ENCODE assay signal across 1 cellular context in the genomic region with DNA sequence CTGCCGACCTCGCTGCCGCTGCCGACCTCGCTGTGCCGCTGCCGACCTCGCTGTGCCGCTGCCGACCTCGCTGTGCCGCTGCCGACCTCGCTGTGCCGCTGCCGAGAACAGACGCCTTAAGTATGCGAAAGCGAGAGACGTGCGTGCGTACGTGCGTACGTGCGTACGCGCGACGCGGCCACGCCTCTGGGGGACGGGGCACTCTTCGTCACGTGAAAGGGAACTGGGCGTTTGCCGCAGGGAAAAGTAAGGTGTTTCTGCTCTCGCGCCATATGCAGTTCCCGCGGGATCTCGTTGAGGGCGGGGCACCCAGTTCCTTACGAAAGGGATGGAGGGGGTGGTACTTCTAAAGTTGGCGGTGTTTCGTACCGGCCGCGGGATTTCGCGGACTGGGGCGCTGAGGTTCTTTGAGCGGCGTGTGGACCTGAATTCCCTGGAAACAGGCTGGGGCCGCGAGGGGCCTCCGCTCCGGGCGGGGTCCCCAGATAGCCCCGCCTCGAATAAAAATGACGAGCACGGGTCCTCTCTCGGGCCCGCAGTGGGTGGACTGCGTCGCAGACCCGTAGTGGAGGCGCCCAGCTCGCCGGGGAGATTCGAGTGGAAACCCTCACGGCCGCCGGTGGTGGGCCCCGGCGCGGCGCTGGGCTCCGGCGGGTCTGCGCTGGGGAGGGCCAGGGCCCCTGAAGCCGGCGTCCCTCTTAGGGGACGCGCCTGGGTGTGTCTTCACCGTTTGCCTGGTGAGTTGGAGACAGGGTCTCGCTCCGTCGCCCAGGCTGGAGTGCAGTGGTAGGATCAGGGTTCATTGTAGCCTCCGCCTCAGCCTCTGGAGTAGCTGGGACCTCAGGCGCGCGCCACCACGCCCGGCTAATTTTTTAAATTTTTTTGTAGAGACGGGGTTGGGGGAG.
TF ChIP-seq lines count a peak whose summit lies in the region.

A gene (minus strand): TSS at position 94 of the 905 bp plus-strand sequence. CDS start 167 bp downstream, outside the sequence.

TF ChIP-seq in HepG2, 621 proteins besides CTCF, POLR2A, EP300 and RAD21 (continued from another document and continues in another):
- TF ChIP-seq ZSCAN21 (CRISPR knock-in tag; IDR thresholded peaks at IDR 0.05; ENCODE audit: borderline replicate concordance) (peak; percentile 96; the same call in 1 of the 2 replicates), NFYC (CRISPR knock-in tag; IDR thresholded peaks at IDR 0.05) (peak; percentile 57), ZNF878 (CRISPR knock-in tag; IDR thresholded peaks at IDR 0.05) (no peak), TBX2 (CRISPR knock-in tag; IDR thresholded peaks at IDR 0.05; ENCODE audit: borderline replicate concordance) (peak; percentile 94), FOXK1 (CRISPR knock-in tag; IDR thresholded peaks at IDR 0.05; ENCODE audit: borderline replicate concordance, low read depth) (peak; percentile 89), SMC3 (IDR thresholded peaks at IDR 0.05; ENCODE audit: low read length) (no peak; the same call in 1 of the 2 replicates), NFYB (CRISPR knock-in tag; IDR thresholded peaks at IDR 0.05) (peak; percentile 60), ZBTB21 (CRISPR knock-in tag; IDR thresholded peaks at IDR 0.05) (no peak), ZMAT3 (CRISPR knock-in tag; conservative IDR thresholded peaks at IDR 0.05) (0 out of 2 replicates have a peak, but pooled peaks have one; percentile 82), ZNF329 (CRISPR knock-in tag; IDR thresholded peaks at IDR 0.05; ENCODE audit: low read depth) (peak; percentile 83; the same call in 1 of the 2 replicates), MYNN (CRISPR knock-in tag; IDR thresholded peaks at IDR 0.05; ENCODE audit: low read depth) (0 out of 2 replicates have a peak, but pooled peaks have one; percentile 59), FOXA1 (IDR thresholded peaks at IDR 0.05) (no peak), FOXA1 (CRISPR knock-in tag; IDR thresholded peaks at IDR 0.05) (peak; percentile 38; the same call in 1 of the 2 replicates), ARNTL (CRISPR knock-in tag; IDR thresholded peaks at IDR 0.05) (peak; percentile 96), BHLHE40 (IDR thresholded peaks at IDR 0.05; ENCODE audit: low read length) (peak; percentile 98), NONO (IDR thresholded peaks at IDR 0.05) (no peak), NONO (CRISPR knock-in tag; conservative IDR thresholded peaks at IDR 0.05) (peak; percentile 100), GLI4 (CRISPR knock-in tag; IDR thresholded peaks at IDR 0.05; ENCODE audit: borderline replicate concordance) (peak; percentile 87; the same call in 1 of the 2 replicates), NR2C2 (CRISPR knock-in tag; IDR thresholded peaks at IDR 0.05; ENCODE audit: borderline replicate concordance) (peak; percentile 82), HOXA3 (CRISPR knock-in tag; IDR thresholded peaks at IDR 0.05) (peak; percentile 95), FOXC1 (CRISPR knock-in tag; IDR thresholded peaks at IDR 0.05; ENCODE audit: borderline replicate concordance) (peak; percentile 92), GTF3A (CRISPR knock-in tag; conservative IDR thresholded peaks at IDR 0.05) (peak; percentile 97), BRD4 (CRISPR knock-in tag; IDR thresholded peaks at IDR 0.05) (peak; percentile 50), NR2F6 (IDR thresholded peaks at IDR 0.05) (no peak), NR2F6 (CRISPR knock-in tag; IDR thresholded peaks at IDR 0.05) (peak; percentile 78), YY1 (IDR thresholded peaks at IDR 0.05; ENCODE audit: insufficient read depth, insufficient replicate concordance, low read depth, low read length) (peak; percentile 82), ZNF605 (CRISPR knock-in tag; IDR thresholded peaks at IDR 0.05) (peak; percentile 81; the same call in 1 of the 2 replicates), MXD4 (CRISPR knock-in tag; IDR thresholded peaks at IDR 0.05) (peak; percentile 87; the same call in 1 of the 2 replicates), ZIK1 (CRISPR knock-in tag; IDR thresholded peaks at IDR 0.05; ENCODE audit: borderline replicate concordance, low read depth) (peak; percentile 98), ZSCAN29 (CRISPR knock-in tag; conservative IDR thresholded peaks at IDR 0.05) (peak; percentile 85)
- TF ChIP-seq, protein P1, sequence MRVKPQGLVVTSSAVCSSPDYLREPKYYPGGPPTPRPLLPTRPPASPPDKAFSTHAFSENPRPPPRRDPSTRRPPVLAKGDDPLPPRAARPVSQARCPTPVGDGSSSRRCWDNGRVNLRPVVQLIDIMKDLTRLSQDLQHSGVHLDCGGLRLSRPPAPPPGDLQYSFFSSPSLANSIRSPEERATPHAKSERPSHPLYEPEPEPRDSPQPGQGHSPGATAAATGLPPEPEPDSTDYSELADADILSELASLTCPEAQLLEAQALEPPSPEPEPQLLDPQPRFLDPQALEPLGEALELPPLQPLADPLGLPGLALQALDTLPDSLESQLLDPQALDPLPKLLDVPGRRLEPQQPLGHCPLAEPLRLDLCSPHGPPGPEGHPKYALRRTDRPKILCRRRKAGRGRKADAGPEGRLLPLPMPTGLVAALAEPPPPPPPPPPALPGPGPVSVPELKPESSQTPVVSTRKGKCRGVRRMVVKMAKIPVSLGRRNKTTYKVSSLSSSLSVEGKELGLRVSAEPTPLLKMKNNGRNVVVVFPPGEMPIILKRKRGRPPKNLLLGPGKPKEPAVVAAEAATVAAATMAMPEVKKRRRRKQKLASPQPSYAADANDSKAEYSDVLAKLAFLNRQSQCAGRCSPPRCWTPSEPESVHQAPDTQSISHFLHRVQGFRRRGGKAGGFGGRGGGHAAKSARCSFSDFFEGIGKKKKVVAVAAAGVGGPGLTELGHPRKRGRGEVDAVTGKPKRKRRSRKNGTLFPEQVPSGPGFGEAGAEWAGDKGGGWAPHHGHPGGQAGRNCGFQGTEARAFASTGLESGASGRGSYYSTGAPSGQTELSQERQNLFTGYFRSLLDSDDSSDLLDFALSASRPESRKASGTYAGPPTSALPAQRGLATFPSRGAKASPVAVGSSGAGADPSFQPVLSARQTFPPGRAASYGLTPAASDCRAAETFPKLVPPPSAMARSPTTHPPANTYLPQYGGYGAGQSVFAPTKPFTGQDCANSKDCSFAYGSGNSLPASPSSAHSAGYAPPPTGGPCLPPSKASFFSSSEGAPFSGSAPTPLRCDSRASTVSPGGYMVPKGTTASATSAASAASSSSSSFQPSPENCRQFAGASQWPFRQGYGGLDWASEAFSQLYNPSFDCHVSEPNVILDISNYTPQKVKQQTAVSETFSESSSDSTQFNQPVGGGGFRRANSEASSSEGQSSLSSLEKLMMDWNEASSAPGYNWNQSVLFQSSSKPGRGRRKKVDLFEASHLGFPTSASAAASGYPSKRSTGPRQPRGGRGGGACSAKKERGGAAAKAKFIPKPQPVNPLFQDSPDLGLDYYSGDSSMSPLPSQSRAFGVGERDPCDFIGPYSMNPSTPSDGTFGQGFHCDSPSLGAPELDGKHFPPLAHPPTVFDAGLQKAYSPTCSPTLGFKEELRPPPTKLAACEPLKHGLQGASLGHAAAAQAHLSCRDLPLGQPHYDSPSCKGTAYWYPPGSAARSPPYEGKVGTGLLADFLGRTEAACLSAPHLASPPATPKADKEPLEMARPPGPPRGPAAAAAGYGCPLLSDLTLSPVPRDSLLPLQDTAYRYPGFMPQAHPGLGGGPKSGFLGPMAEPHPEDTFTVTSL (CRISPR knock-in tag; IDR thresholded peaks at IDR 0.05; ENCODE audit: borderline replicate concordance) = 0 out of 2 replicates have a peak, but pooled peaks have one; percentile 15
- TF ChIP-seq, protein P2, sequence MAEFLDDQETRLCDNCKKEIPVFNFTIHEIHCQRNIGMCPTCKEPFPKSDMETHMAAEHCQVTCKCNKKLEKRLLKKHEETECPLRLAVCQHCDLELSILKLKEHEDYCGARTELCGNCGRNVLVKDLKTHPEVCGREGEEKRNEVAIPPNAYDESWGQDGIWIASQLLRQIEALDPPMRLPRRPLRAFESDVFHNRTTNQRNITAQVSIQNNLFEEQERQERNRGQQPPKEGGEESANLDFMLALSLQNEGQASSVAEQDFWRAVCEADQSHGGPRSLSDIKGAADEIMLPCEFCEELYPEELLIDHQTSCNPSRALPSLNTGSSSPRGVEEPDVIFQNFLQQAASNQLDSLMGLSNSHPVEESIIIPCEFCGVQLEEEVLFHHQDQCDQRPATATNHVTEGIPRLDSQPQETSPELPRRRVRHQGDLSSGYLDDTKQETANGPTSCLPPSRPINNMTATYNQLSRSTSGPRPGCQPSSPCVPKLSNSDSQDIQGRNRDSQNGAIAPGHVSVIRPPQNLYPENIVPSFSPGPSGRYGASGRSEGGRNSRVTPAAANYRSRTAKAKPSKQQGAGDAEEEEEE (CRISPR knock-in tag; IDR thresholded peaks at IDR 0.05; ENCODE audit: borderline replicate concordance) = no peak
- TF ChIP-seq, protein P3, sequence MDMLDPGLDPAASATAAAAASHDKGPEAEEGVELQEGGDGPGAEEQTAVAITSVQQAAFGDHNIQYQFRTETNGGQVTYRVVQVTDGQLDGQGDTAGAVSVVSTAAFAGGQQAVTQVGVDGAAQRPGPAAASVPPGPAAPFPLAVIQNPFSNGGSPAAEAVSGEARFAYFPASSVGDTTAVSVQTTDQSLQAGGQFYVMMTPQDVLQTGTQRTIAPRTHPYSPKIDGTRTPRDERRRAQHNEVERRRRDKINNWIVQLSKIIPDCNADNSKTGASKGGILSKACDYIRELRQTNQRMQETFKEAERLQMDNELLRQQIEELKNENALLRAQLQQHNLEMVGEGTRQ (IDR thresholded peaks at IDR 0.05; ENCODE audit: low read depth, low read length) = peak; percentile 80
- TF ChIP-seq, protein P3 (CRISPR knock-in tag; IDR thresholded peaks at IDR 0.05; ENCODE audit: borderline replicate concordance) = peak; percentile 90
- TF ChIP-seq, protein P4, sequence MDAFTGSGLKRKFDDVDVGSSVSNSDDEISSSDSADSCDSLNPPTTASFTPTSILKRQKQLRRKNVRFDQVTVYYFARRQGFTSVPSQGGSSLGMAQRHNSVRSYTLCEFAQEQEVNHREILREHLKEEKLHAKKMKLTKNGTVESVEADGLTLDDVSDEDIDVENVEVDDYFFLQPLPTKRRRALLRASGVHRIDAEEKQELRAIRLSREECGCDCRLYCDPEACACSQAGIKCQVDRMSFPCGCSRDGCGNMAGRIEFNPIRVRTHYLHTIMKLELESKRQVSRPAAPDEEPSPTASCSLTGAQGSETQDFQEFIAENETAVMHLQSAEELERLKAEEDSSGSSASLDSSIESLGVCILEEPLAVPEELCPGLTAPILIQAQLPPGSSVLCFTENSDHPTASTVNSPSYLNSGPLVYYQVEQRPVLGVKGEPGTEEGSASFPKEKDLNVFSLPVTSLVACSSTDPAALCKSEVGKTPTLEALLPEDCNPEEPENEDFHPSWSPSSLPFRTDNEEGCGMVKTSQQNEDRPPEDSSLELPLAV (CRISPR knock-in tag; conservative IDR thresholded peaks at IDR 0.05; ENCODE audit: low read depth) = no peak
- TF ChIP-seq, protein P5, sequence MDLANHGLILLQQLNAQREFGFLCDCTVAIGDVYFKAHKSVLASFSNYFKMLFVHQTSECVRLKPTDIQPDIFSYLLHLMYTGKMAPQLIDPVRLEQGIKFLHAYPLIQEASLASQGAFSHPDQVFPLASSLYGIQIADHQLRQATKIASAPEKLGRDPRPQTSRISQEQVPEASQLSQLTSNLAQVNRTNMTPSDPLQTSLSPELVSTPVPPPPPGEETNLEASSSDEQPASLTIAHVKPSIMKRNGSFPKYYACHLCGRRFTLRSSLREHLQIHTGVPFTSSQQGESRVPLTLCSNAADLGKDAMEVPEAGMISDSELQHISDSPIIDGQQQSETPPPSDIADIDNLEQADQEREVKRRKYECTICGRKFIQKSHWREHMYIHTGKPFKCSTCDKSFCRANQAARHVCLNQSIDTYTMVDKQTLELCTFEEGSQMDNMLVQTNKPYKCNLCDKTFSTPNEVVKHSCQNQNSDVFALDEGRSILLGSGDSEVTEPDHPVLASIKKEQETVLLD (CRISPR knock-in tag; IDR thresholded peaks at IDR 0.05; ENCODE audit: low read depth) = no peak; the same call in 1 of the 2 replicates
- TF ChIP-seq, protein P6, sequence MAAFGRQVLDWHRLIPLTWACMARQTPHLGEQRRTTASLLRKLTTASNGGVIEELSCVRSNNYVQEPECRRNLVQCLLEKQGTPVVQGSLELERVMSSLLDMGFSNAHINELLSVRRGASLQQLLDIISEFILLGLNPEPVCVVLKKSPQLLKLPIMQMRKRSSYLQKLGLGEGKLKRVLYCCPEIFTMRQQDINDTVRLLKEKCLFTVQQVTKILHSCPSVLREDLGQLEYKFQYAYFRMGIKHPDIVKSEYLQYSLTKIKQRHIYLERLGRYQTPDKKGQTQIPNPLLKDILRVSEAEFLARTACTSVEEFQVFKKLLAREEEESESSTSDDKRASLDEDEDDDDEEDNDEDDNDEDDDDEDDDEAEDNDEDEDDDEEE (CRISPR knock-in tag; IDR thresholded peaks at IDR 0.05) = peak; percentile 99
- TF ChIP-seq, protein P7, sequence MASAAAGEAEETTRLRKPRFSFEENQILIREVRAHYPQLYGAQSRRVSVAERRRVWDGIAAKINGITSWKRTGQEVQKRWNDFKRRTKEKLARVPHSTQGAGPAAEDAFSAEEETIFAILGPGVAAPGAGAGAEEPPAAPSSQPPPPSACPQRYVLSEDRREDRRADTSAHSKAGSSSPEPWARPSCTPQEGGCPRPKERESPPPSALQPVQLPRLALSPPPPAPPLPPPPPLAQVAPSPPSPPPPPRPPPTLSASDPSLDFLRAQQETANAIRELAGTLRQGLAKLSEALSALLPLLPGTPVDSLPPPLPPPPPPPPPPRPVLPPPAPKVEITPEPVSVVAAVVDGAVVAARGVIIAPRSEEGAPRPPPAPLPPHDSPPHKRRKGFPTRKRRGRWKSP (CRISPR knock-in tag; IDR thresholded peaks at IDR 0.05) = peak; percentile 92; the same call in 1 of the 2 replicates
- TF ChIP-seq, protein P8, sequence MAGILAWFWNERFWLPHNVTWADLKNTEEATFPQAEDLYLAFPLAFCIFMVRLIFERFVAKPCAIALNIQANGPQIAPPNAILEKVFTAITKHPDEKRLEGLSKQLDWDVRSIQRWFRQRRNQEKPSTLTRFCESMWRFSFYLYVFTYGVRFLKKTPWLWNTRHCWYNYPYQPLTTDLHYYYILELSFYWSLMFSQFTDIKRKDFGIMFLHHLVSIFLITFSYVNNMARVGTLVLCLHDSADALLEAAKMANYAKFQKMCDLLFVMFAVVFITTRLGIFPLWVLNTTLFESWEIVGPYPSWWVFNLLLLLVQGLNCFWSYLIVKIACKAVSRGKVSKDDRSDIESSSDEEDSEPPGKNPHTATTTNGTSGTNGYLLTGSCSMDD (CRISPR knock-in tag; IDR thresholded peaks at IDR 0.05) = peak; percentile 63; the same call in 1 of the 2 replicates
